ENCODE assay signal across 8 cellular contexts in the genomic region with DNA sequence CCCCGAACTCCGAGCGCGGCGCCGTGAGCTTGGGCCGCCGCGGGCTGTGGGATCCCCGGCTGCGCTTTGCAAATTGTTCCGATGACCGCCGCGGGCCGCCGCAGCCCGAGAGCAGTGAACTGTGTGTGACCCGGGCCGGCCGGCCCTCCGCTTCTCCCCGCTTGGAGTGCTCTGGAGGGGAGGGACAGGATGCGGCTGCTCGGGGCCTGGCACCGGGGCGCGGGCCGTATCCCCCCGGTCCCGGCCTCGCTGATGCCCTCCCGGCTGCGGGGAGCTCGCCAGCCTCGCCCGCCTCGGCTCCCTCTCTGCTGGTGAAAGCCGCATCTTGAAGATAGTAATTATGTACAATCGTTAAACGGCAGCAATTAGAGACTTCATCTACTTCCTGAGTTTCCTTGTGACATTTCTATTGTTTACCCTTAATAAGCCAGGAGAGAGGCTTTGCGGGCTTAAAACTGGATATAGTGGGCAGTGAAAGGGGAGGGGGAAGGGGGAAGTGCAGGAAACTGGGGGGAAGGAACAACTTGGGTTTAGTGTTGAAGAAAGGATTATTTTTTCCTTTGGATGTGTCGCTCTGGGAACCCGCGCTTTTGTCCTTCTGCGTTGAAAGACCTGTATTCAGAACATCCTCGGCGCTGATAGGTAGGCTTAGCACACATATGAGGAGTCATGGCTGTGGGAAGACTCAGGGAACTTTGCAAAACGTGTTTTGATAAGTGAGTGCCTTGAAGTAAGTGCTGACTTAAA. TPM values are rescaled to one million over a fixed set of nuclear protein-coding genes. Genes with fewer than 3 reads are reported as not detected.
DNase-seq lines count a peak whose midpoint lies in the region; ATAC-seq, FAIRE-seq and TF ChIP-seq lines count a peak whose summit lies in the region.

No MANE protein-coding gene starts in this region.

- in situ Hi-C loops in GM12878 (cut with MboI): no loop called here

- SMC1A ChIA-PET in GM12878 (lab: Charles Lee; ENCODE audit: uncharacterized antibody, unreplicated experiment): no interaction called here

- H3K9ac ChIP-seq in SU-DHL-6 (ENCODE audit: low read length) (peak overlapping the region; percentile 62), GM12878 (ENCODE audit: control insufficient read depth, insufficient read depth, low read length) (no peak overlapping the region), iPS-15b (ENCODE audit: low read depth, low read length) (no peak overlapping the region)

- H3K79me2 ChIP-seq in SU-DHL-6 (ENCODE audit: insufficient read depth, low read length): no peaks in the 10 kb centered on the region
- no peaks in the 10 kb centered on the region for H3K79me2 ChIP-seq in GM12878 (ENCODE audit: control insufficient read depth, insufficient read depth, low read length)

- BruUV-seq in GM12878 (replicated peaks; lab: Mats Ljungman, UMichigan): no TSS peak

- H3K4me1 ChIP-seq in GM12878 (ENCODE audit: control insufficient read depth, insufficient read depth, low read length): peaks cover 4% of the 10 kb centered on the region; the same call in 1 of the 2 replicates
- peaks cover 9% of the 10 kb centered on the region for H3K4me1 ChIP-seq in iPS-15b (ENCODE audit: control insufficient read depth, insufficient read depth, low read length)

- peak overlapping the region; percentile 15 for H2AFZ ChIP-seq in SU-DHL-6 (ENCODE audit: low read depth, low read length, severe bottlenecking)
- no peak overlapping the region for H2AFZ ChIP-seq in GM12878 (ENCODE audit: control insufficient read depth, low read depth, low read length)

- CTCF ChIA-PET in GM12878 (lab: Yijun Ruan, JAX): no interaction called here

- H4K20me1 ChIP-seq in SU-DHL-6 (ENCODE audit: low read depth, low read length) (no peaks in the 10 kb centered on the region), GM12878 (ENCODE audit: control insufficient read depth, insufficient read depth) (no peaks in the 10 kb centered on the region)

- H3K4me3 ChIP-seq in SU-DHL-6 (ENCODE audit: insufficient read depth, low read length, poor library complexity, severe bottlenecking): peak overlapping the region; percentile 79
- no peak overlapping the region for H3K4me3 ChIP-seq in GM12878
- peak overlapping the region; percentile 78 for H3K4me3 ChIP-seq in iPS-15b (ENCODE audit: low read depth, low read length)
- peak overlapping the region; percentile 65 for H3K4me3 ChIP-seq in retinal pigment epithelial cell (ENCODE audit: low read length)

- no peak for TF ChIP-seq RAD21 in GM12878 (IDR thresholded peaks at IDR 0.05; ENCODE audit: insufficient read depth, low read depth, low read length)

- FAIRE-seq in GM12892 (lab: Jason Lieb, UNC) (no peak), GM12878 (lab: Jason Lieb, UNC) (no peak)

- H3F3A ChIP-seq in SU-DHL-6 (ENCODE audit: insufficient read depth): no peaks in the 10 kb centered on the region

- no peak for TF ChIP-seq CTCF in SU-DHL-6 (IDR thresholded peaks at IDR 0.05; ENCODE audit: insufficient read depth, low read length, poor library complexity, severe bottlenecking)
- TF ChIP-seq CTCF in GM12878 (IDR thresholded peaks at IDR 0.05 in 2 of 3, conservative IDR thresholded peaks at IDR 0.05 in 1 of 3; ENCODE audit: control insufficient read depth in 2 of 3, extremely low read depth in 1 of 3, insufficient read depth in 1 of 3, low read depth in 3 of 3, low read length in 3 of 3): no peak
- no peak for TF ChIP-seq CTCF in retinal pigment epithelial cell (conservative IDR thresholded peaks at IDR 0.05; ENCODE audit: low read depth, low read length)

- H3K27ac ChIP-seq in SU-DHL-6 (ENCODE audit: low read depth, low read length) (no peak overlapping the region), GM12878 (ENCODE audit: control insufficient read depth, insufficient read depth) (no peak overlapping the region)

- H3K4me2 ChIP-seq in SU-DHL-6 (ENCODE audit: low read depth, low read length, poor library complexity, severe bottlenecking) (peak overlapping the region; percentile 72), GM12878 (ENCODE audit: control insufficient read depth, insufficient read depth) (peak overlapping the region; percentile 42; the same call in 1 of the 2 replicates)

- no peaks in the 10 kb centered on the region; the same call in 1 of the 2 replicates for H3K27me3 ChIP-seq in SU-DHL-6 (ENCODE audit: low read length)
- H3K27me3 ChIP-seq in GM12878 (replicated peaks in 1 of 2; ENCODE audit: control insufficient read depth in 2 of 2, insufficient read depth in 2 of 2, low read length in 1 of 2): peaks cover 4 to 20% of the 10 kb centered on the region in 2 experiments; a peak in 3 of 4 replicates
- H3K27me3 ChIP-seq in iPS-15b (ENCODE audit: control insufficient read depth, insufficient read depth, low read length): peaks cover 25% of the 10 kb centered on the region

- RAD21 ChIA-PET in GM12878 (lab: Charles Lee; ENCODE audit: unreplicated experiment): no interaction called here

- DNase-seq in GM12892 (ENCODE audit: insufficient read length) (peak; percentile 8), HK-2 (ENCODE audit: unreplicated experiment) (peak; percentile 50), GM12878 (ENCODE audit: low read depth, low spot score) (no peak), retinal pigment epithelial cell (ENCODE audit: low read depth) (no peak), GF-D8 (lab: John Stamatoyannopoulos, UW) (no peak)

- ATAC-seq in GM12878: peak; percentile 49
- no peak for ATAC-seq in HG03469 (IDR thresholded peaks at IDR 0.05; ENCODE audit: unreplicated experiment)

- TF ChIP-seq EP300 in GM12878 (IDR thresholded peaks at IDR 0.05; ENCODE audit: borderline replicate concordance in 1 of 2, control insufficient read depth in 1 of 2, low read depth in 2 of 2, low read length in 2 of 2): no peak

- no peaks in the 10 kb centered on the region for H3K9me2 ChIP-seq in SU-DHL-6 (replicated peaks; ENCODE audit: insufficient read depth, low read length)

- no peaks in the 10 kb centered on the region for H3K36me3 ChIP-seq in SU-DHL-6 (ENCODE audit: low read length)
- no peaks in the 10 kb centered on the region for H3K36me3 ChIP-seq in GM12878 (ENCODE audit: control insufficient read depth in 2 of 2, insufficient read depth in 2 of 2, low read length in 1 of 2)
- no peaks in the 10 kb centered on the region for H3K36me3 ChIP-seq in iPS-15b (ENCODE audit: control insufficient read depth, insufficient read depth, low read length)

- intact Hi-C loops in GM12878 (cut with micrococcal nuclease; ENCODE audit: unreplicated experiment): loop anchor here (10.0 kb wide), 1 partner anchor 925 kb away; a partner anchor contains a TSS

- POLR2A ChIA-PET in GM12878 (lab: Charles Lee): no interaction called here

- TF ChIP-seq POLR2A in GM12892 (IDR thresholded peaks at IDR 0.05; ENCODE audit: low read depth, low read length) (no peak), GM12878 (IDR thresholded peaks at IDR 0.05; ENCODE audit: low read depth, low read length) (no peak)

- H3K9me3 ChIP-seq in SU-DHL-6 (ENCODE audit: insufficient read depth, low read length): no peaks in the 10 kb centered on the region
- H3K9me3 ChIP-seq in GM12878 (replicated peaks; ENCODE audit: control insufficient read depth, insufficient read depth, low read length): no peaks in the 10 kb centered on the region
- H3K9me3 ChIP-seq in iPS-15b (ENCODE audit: control insufficient read depth, insufficient read depth, low read length): no peaks in the 10 kb centered on the region

- 2% methylated on average over 47 of the region's 49 CpGs for WGBS in GM12878 (ENCODE audit: insufficient coverage, insufficient replicate concordance, low lambda C conversion rate, missing lambda C conversion rate)

TF ChIP-seq in GM12878, 131 proteins besides CTCF, POLR2A, EP300 and RAD21:
- TF ChIP-seq ZZZ3 (IDR thresholded peaks at IDR 0.05; ENCODE audit: control insufficient read depth, insufficient read length, low read depth) (no peak), YY1 (IDR thresholded peaks at IDR 0.05; ENCODE audit: low read depth, low read length) (no peak), ASH2L (IDR thresholded peaks at IDR 0.05; ENCODE audit: borderline replicate concordance, low read depth) (no peak), SUZ12 (IDR thresholded peaks at IDR 0.05; ENCODE audit: unreplicated experiment) (peak; percentile 98), MEF2B (IDR thresholded peaks at IDR 0.05; ENCODE audit: partially characterized antibody, poor library complexity, severe bottlenecking) (no peak), BHLHE40 (IDR thresholded peaks at IDR 0.05; ENCODE audit: borderline replicate concordance in 1 of 2, low read depth in 2 of 2, low read length in 1 of 2) (no peak), EZH2 (IDR thresholded peaks at IDR 0.05; ENCODE audit: borderline replicate concordance, control insufficient read depth, low read depth, low read length) (0 out of 2 replicates have a peak, but pooled peaks have one; percentile 18)

RNA-seq across cellular contexts. Expression of a gene that starts 1.2 kb away (rescaled TPM):
- not detected for polyA plus RNA-seq in GM12892 (2012; ENCODE audit: missing spikeins)
- total RNA-seq in GM12878 (2013; cell fraction: nucleolus; rRNA removed): not detected in 2 replicates
- total RNA-seq in GM12878 (2014; rRNA removed): 0.06 and 0.16 TPM in 2 replicates
- total RNA-seq in GM12878 (2014; rRNA removed; fragmentation: Illumina TruSeq; extraction: Trizol): under 0.01 TPM in 1 of 2 replicates, not detected in the other
- 0.05 TPM in 2 replicates for total RNA-seq in GM12878 (2021)
- not detected for polyA plus RNA-seq in GM12878 (2011; ENCODE audit: low read depth)
- polyA plus RNA-seq in GM12878 (2011; rRNA removed): 0.01 TPM in 2 replicates
- not detected in 2 replicates for polyA plus RNA-seq in GM12878 (2011; cell fraction: cytosol; rRNA removed)
- polyA plus RNA-seq in GM12878 (2011; cell fraction: nucleus; rRNA removed): 0.03 TPM in 1 of 2 replicates, not detected in the other
- 0.03 TPM in 2 replicates for polyA plus RNA-seq in GM12878 (2012)
- polyA plus RNA-seq in GM12878 (2014; fragmentation: Illumina TruSeq; extraction: Trizol): 0.01 TPM in 1 of 2 replicates, not detected in the other
- under 1 TPM in 1 of 2 experiments, not detected in 1; 0.10 TPM for polyA plus RNA-seq in GM12878 (2014; fragmentation: Nextera tagmentation; extraction: Ambion mirVana)
- 0.01 and 0.24 TPM in 2 replicates for polyA plus RNA-seq in GM12878 (2014; rRNA removed)
- polyA plus RNA-seq in GM12878 (2016; fragmentation: Nextera tagmentation; extraction: Ambion mirVana): not detected
- polyA minus RNA-seq in GM12878 (2011; rRNA and poly(A)+ RNA removed): 0.15 TPM in 1 of 2 replicates, not detected in the other
- polyA minus RNA-seq in GM12878 (2011; cell fraction: cytosol; rRNA and poly(A)+ RNA removed): not detected in 2 replicates
- polyA minus RNA-seq in GM12878 (2011; cell fraction: nucleus; rRNA and poly(A)+ RNA removed): 0.10 TPM in 1 of 2 replicates, not detected in the other

Comparison
In these comparisons a context has a peak if more than half of its experiments do, and no peak if none do; other contexts are left out.
1. DNase-seq: peak in GM12892 (single experiment) and HK-2 (single experiment); none in GM12878 (single experiment), retinal pigment epithelial cell (single experiment) and GF-D8 (single experiment).